Comparison of ENCODE assay signal across 1 cellular context in genomic region chr16:87497023-87497766, GRCh38.
TF ChIP-seq lines count a peak whose summit lies in the region.
"Not testable (repeated sequence)": the region's sequence is repeated elsewhere in the genome, so short reads cannot be mapped to it uniquely, and the experiment has no call there.

No MANE protein-coding gene starts in this region.

TF ChIP-seq in HepG2, 621 proteins besides CTCF, POLR2A, EP300 and RAD21 (continued from another document and continues in another):
- TF ChIP-seq ZNF646 (CRISPR knock-in tag; IDR thresholded peaks at IDR 0.05) (peak; percentile 29; the same call in 1 of the 2 replicates), CREM (IDR thresholded peaks at IDR 0.05) (0 out of 2 replicates have a peak, but pooled peaks have one; percentile 13), FOXP1 (IDR thresholded peaks at IDR 0.05) (peak; percentile 62; the same call in 1 of the 2 replicates), FOXP1 (CRISPR knock-in tag; IDR thresholded peaks at IDR 0.05) (peak; percentile 93), MED1 (CRISPR knock-in tag; IDR thresholded peaks at IDR 0.05) (peak; percentile 58), DRAP1 (CRISPR knock-in tag; IDR thresholded peaks at IDR 0.05) (peak; percentile 20; the same call in 1 of the 2 replicates), ZNF501 (CRISPR knock-in tag; IDR thresholded peaks at IDR 0.05) (peak; percentile 58), ZFP36L1 (CRISPR knock-in tag; IDR thresholded peaks at IDR 0.05) (0 out of 2 replicates have a peak, but pooled peaks have one; percentile 80), TBX3 (IDR thresholded peaks at IDR 0.05; ENCODE audit: borderline replicate concordance) (peak; percentile 17; the same call in 1 of the 2 replicates), ZMYM4 (CRISPR knock-in tag; IDR thresholded peaks at IDR 0.05) (peak; percentile 28; the same call in 1 of the 2 replicates), ZNF598 (CRISPR knock-in tag; IDR thresholded peaks at IDR 0.05; ENCODE audit: borderline replicate concordance) (peak; percentile 57; the same call in 1 of the 2 replicates), SAFB2 (CRISPR knock-in tag; IDR thresholded peaks at IDR 0.05; ENCODE audit: borderline replicate concordance, low read depth) (peak; percentile 61; the same call in 1 of the 2 replicates), PITX1 (CRISPR knock-in tag; IDR thresholded peaks at IDR 0.05) (0 out of 2 replicates have a peak, but pooled peaks have one; percentile 46), FOXP4 (CRISPR knock-in tag; IDR thresholded peaks at IDR 0.05) (peak; percentile 86), GABPB1 (CRISPR knock-in tag; IDR thresholded peaks at IDR 0.05) (peak; percentile 12; the same call in 1 of the 2 replicates), SOX5 (CRISPR knock-in tag; IDR thresholded peaks at IDR 0.05; ENCODE audit: borderline replicate concordance) (peak; percentile 61; the same call in 1 of the 2 replicates), ZNF607 (CRISPR knock-in tag; IDR thresholded peaks at IDR 0.05; ENCODE audit: borderline replicate concordance) (0 out of 2 replicates have a peak, but pooled peaks have one; percentile 50), ZNF160 (CRISPR knock-in tag; IDR thresholded peaks at IDR 0.05) (peak; percentile 81), IRF9 (CRISPR knock-in tag; IDR thresholded peaks at IDR 0.05; ENCODE audit: borderline replicate concordance) (peak; percentile 65; the same call in 1 of the 2 replicates), HIC2 (CRISPR knock-in tag; IDR thresholded peaks at IDR 0.05; ENCODE audit: low read depth) (peak; percentile 42; the same call in 1 of the 2 replicates), ZMYM3 (CRISPR knock-in tag; IDR thresholded peaks at IDR 0.05) (peak; percentile 7; the same call in 1 of the 2 replicates), SKI (IDR thresholded peaks at IDR 0.05; ENCODE audit: partially characterized antibody) (peak; percentile 45), NR2F6 (IDR thresholded peaks at IDR 0.05) (0 out of 2 replicates have a peak, but pooled peaks have one; percentile 25), NR2F6 (CRISPR knock-in tag; IDR thresholded peaks at IDR 0.05) (peak; percentile 20; the same call in 1 of the 2 replicates), FOXC1 (CRISPR knock-in tag; IDR thresholded peaks at IDR 0.05; ENCODE audit: borderline replicate concordance) (peak; percentile 60; the same call in 1 of the 2 replicates), SPEN (CRISPR knock-in tag; IDR thresholded peaks at IDR 0.05; ENCODE audit: low read depth) (peak; percentile 30; the same call in 1 of the 2 replicates), ZNF232 (CRISPR knock-in tag; IDR thresholded peaks at IDR 0.05; ENCODE audit: borderline replicate concordance) (0 out of 2 replicates have a peak, but pooled peaks have one; percentile 25)
- TF ChIP-seq CREM (CRISPR knock-in tag; IDR thresholded peaks at IDR 0.05): not testable (repeated sequence)
- TF ChIP-seq, protein P1, sequence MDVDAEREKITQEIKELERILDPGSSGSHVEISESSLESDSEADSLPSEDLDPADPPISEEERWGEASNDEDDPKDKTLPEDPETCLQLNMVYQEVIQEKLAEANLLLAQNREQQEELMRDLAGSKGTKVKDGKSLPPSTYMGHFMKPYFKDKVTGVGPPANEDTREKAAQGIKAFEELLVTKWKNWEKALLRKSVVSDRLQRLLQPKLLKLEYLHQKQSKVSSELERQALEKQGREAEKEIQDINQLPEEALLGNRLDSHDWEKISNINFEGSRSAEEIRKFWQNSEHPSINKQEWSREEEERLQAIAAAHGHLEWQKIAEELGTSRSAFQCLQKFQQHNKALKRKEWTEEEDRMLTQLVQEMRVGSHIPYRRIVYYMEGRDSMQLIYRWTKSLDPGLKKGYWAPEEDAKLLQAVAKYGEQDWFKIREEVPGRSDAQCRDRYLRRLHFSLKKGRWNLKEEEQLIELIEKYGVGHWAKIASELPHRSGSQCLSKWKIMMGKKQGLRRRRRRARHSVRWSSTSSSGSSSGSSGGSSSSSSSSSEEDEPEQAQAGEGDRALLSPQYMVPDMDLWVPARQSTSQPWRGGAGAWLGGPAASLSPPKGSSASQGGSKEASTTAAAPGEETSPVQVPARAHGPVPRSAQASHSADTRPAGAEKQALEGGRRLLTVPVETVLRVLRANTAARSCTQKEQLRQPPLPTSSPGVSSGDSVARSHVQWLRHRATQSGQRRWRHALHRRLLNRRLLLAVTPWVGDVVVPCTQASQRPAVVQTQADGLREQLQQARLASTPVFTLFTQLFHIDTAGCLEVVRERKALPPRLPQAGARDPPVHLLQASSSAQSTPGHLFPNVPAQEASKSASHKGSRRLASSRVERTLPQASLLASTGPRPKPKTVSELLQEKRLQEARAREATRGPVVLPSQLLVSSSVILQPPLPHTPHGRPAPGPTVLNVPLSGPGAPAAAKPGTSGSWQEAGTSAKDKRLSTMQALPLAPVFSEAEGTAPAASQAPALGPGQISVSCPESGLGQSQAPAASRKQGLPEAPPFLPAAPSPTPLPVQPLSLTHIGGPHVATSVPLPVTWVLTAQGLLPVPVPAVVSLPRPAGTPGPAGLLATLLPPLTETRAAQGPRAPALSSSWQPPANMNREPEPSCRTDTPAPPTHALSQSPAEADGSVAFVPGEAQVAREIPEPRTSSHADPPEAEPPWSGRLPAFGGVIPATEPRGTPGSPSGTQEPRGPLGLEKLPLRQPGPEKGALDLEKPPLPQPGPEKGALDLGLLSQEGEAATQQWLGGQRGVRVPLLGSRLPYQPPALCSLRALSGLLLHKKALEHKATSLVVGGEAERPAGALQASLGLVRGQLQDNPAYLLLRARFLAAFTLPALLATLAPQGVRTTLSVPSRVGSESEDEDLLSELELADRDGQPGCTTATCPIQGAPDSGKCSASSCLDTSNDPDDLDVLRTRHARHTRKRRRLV (CRISPR knock-in tag; IDR thresholded peaks at IDR 0.05): 0 out of 2 replicates have a peak, but pooled peaks have one; percentile 10
- TF ChIP-seq, protein P2, sequence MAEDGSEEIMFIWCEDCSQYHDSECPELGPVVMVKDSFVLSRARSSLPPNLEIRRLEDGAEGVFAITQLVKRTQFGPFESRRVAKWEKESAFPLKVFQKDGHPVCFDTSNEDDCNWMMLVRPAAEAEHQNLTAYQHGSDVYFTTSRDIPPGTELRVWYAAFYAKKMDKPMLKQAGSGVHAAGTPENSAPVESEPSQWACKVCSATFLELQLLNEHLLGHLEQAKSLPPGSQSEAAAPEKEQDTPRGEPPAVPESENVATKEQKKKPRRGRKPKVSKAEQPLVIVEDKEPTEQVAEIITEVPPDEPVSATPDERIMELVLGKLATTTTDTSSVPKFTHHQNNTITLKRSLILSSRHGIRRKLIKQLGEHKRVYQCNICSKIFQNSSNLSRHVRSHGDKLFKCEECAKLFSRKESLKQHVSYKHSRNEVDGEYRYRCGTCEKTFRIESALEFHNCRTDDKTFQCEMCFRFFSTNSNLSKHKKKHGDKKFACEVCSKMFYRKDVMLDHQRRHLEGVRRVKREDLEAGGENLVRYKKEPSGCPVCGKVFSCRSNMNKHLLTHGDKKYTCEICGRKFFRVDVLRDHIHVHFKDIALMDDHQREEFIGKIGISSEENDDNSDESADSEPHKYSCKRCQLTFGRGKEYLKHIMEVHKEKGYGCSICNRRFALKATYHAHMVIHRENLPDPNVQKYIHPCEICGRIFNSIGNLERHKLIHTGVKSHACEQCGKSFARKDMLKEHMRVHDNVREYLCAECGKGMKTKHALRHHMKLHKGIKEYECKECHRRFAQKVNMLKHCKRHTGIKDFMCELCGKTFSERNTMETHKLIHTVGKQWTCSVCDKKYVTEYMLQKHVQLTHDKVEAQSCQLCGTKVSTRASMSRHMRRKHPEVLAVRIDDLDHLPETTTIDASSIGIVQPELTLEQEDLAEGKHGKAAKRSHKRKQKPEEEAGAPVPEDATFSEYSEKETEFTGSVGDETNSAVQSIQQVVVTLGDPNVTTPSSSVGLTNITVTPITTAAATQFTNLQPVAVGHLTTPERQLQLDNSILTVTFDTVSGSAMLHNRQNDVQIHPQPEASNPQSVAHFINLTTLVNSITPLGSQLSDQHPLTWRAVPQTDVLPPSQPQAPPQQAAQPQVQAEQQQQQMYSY (CRISPR knock-in tag; IDR thresholded peaks at IDR 0.05): peak; percentile 75; the same call in 1 of the 2 replicates
- TF ChIP-seq, protein P3, sequence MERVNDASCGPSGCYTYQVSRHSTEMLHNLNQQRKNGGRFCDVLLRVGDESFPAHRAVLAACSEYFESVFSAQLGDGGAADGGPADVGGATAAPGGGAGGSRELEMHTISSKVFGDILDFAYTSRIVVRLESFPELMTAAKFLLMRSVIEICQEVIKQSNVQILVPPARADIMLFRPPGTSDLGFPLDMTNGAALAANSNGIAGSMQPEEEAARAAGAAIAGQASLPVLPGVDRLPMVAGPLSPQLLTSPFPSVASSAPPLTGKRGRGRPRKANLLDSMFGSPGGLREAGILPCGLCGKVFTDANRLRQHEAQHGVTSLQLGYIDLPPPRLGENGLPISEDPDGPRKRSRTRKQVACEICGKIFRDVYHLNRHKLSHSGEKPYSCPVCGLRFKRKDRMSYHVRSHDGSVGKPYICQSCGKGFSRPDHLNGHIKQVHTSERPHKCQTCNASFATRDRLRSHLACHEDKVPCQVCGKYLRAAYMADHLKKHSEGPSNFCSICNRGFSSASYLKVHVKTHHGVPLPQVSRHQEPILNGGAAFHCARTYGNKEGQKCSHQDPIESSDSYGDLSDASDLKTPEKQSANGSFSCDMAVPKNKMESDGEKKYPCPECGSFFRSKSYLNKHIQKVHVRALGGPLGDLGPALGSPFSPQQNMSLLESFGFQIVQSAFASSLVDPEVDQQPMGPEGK (CRISPR knock-in tag; IDR thresholded peaks at IDR 0.05): peak; percentile 42; the same call in 1 of the 2 replicates
